In genomic region chr11:126267650-126268049, GRCh38 we compare ENCODE assay signal across 7 cellular contexts. TPM values are rescaled to one million over a fixed set of nuclear protein-coding genes. Genes with fewer than 3 reads are reported as not detected.
DNase-seq lines count a peak whose midpoint lies in the region; ATAC-seq, FAIRE-seq and TF ChIP-seq lines count a peak whose summit lies in the region.

No MANE protein-coding gene starts in this region.

- peak overlapping the region; percentile 98 to 99 for H3K27ac Mint-ChIP-seq in activated naive CD4-positive, alpha-beta T cell treated with anti-CD3 and anti-CD28 coated beads, Interleukin-2, amount 50 U/mL, for 72 hours
- H3K27ac Mint-ChIP-seq in stimulated activated naive CD8-positive, alpha-beta T cell treated with anti-CD3 and anti-CD28 coated beads, Interleukin-15, amount 100 ng/mL, for 72 hours = peak overlapping the region; percentile 99

- TF ChIP-seq POLR2A in H54 (IDR thresholded peaks at IDR 0.05; ENCODE audit: low read depth, low read length) = no peak

- peak overlapping the region; percentile 86 for H3K27ac ChIP-seq in HL-60 (replicated peaks)

- no peaks in the 10 kb centered on the region for H3K27me3 Mint-ChIP-seq in stimulated activated naive CD8-positive, alpha-beta T cell treated with anti-CD3 and anti-CD28 coated beads, Interleukin-15, amount 100 ng/mL, for 72 hours

- H3K4me3 Mint-ChIP-seq in stimulated activated naive CD8-positive, alpha-beta T cell treated with anti-CD3 and anti-CD28 coated beads, Interleukin-15, amount 100 ng/mL, for 72 hours = peak overlapping the region; percentile 98 to 99

- no peak for FAIRE-seq in H54 (lab: Jason Lieb, UNC)

- peaks cover 47 to 52% of the 10 kb centered on the region in 2 donors for H3K36me3 Mint-ChIP-seq in activated naive CD4-positive, alpha-beta T cell treated with anti-CD3 and anti-CD28 coated beads, Interleukin-2, amount 50 U/mL, for 72 hours

- H3K4me3 ChIP-seq in HL-60 (replicated peaks; ENCODE audit: insufficient read depth, low read length) = peak overlapping the region; percentile 91
- H3K4me3 ChIP-seq in iPS-18c (ENCODE audit: insufficient read depth, low read depth, low read length) = peak overlapping the region; percentile 71

- DNase-seq in HL-60 (ENCODE audit: low read depth in 1 of 2, low spot score in 1 of 2) (no peak), NOMO-1 treated with dmso at 0.1 percent for 144 hours (lab: John Stamatoyannopoulos, UW; ENCODE audit: unreplicated experiment) (no peak), NCI-H526 treated with DMSO at 0.1 percent for 48 hours (lab: John Stamatoyannopoulos, UW) (no peak), H54 (ENCODE audit: insufficient read length, low spot score) (no peak)
- no peak for DNase-seq in activated naive CD4-positive, alpha-beta T cell treated with anti-CD3 and anti-CD28 coated beads, Interleukin-2, amount 50 U/mL, for 72 hours (ENCODE audit: low spot score in 2 of 2)
- DNase-seq in stimulated activated naive CD8-positive, alpha-beta T cell treated with anti-CD3 and anti-CD28 coated beads, Interleukin-15, amount 100 ng/mL, for 72 hours = no peak

- no peaks in the 10 kb centered on the region for H3K9me3 ChIP-seq in iPS-18c (ENCODE audit: control insufficient read depth, insufficient read depth, low read length)

- H3K9me3 Mint-ChIP-seq in activated naive CD4-positive, alpha-beta T cell treated with anti-CD3 and anti-CD28 coated beads, Interleukin-2, amount 50 U/mL, for 72 hours = no peaks in the 10 kb centered on the region
- H3K9me3 Mint-ChIP-seq in stimulated activated naive CD8-positive, alpha-beta T cell treated with anti-CD3 and anti-CD28 coated beads, Interleukin-15, amount 100 ng/mL, for 72 hours = no peaks in the 10 kb centered on the region

- no peak for ATAC-seq in activated naive CD4-positive, alpha-beta T cell treated with anti-CD3 and anti-CD28 coated beads, Interleukin-2, amount 50 U/mL, for 72 hours
- ATAC-seq in stimulated activated naive CD8-positive, alpha-beta T cell treated with anti-CD3 and anti-CD28 coated beads, Interleukin-15, amount 100 ng/mL, for 72 hours = no peak

- TF ChIP-seq CTCF in HL-60 (IDR thresholded peaks at IDR 0.05; ENCODE audit: insufficient read depth, low read length) = no peak

- H3K27me3 ChIP-seq in HL-60 (ENCODE audit: insufficient read depth, poor library complexity, severe bottlenecking) = no peaks in the 10 kb centered on the region

- H3K4me1 Mint-ChIP-seq in stimulated activated naive CD8-positive, alpha-beta T cell treated with anti-CD3 and anti-CD28 coated beads, Interleukin-15, amount 100 ng/mL, for 72 hours = peaks cover 50% of the 10 kb centered on the region

RNA-seq across cellular contexts. Expression of gene SRPRA, which starts 1.0 kb away (rescaled TPM):
- 100 to 1,000 TPM; 106 to 159 TPM for total RNA-seq in activated naive CD4-positive, alpha-beta T cell treated with anti-CD3 and anti-CD28 coated beads, Interleukin-2, amount 50 U/mL, for 72 hours

RNA-seq across cellular contexts. Expression of gene FOXRED1, which starts 1.3 kb away (rescaled TPM):
- 10 to 100 TPM; 57.7 to 61.1 TPM for total RNA-seq in activated naive CD4-positive, alpha-beta T cell treated with anti-CD3 and anti-CD28 coated beads, Interleukin-2, amount 50 U/mL, for 72 hours

RNA-seq across cellular contexts. Expression of gene TIRAP, which starts 15.2 kb away (rescaled TPM):
- 1 to 10 TPM; 2.8 to 7.4 TPM for total RNA-seq in activated naive CD4-positive, alpha-beta T cell treated with anti-CD3 and anti-CD28 coated beads, Interleukin-2, amount 50 U/mL, for 72 hours

RNA-seq across cellular contexts. Expression of gene DCPS, which starts 36.2 kb away (rescaled TPM):
- total RNA-seq in activated naive CD4-positive, alpha-beta T cell treated with anti-CD3 and anti-CD28 coated beads, Interleukin-2, amount 50 U/mL, for 72 hours = 10 to 100 TPM; 28.1 to 40.2 TPM

RNA-seq across cellular contexts. Expression of gene FAM118B, which starts 56.1 kb away (rescaled TPM):
- total RNA-seq in activated naive CD4-positive, alpha-beta T cell treated with anti-CD3 and anti-CD28 coated beads, Interleukin-2, amount 50 U/mL, for 72 hours = 10 to 100 TPM in 1 of 2 donors, 1 to 10 TPM in 1; 6.1 to 15.6 TPM
